In genomic region chr5:67214036-67214435, GRCh38 we compare ENCODE assay signal across 21 cellular contexts. TPM values are rescaled to one million over a fixed set of nuclear protein-coding genes. Genes with fewer than 3 reads are reported as not detected.
A peak's percentile ranks its signal among the peaks of the same experiment; 100 is the strongest.
DNase-seq lines count a peak whose midpoint lies in the region; ATAC-seq and TF ChIP-seq lines count a peak whose summit lies in the region.
"Had no signal": no experiment of that assay in that cellular context is flagged by ENCODE, and none has a peak within 500 bp of the region (broad histone marks: within the 10 kb centered on the region; RNA-seq: fewer than 3 reads in every experiment).

No MANE protein-coding gene starts in this region.

- no peaks in the 10 kb centered on the region for H4K20me1 ChIP-seq in GM23338 (replicated peaks; ENCODE audit: insufficient read depth)

- H3K27me3 ChIP-seq in GM23338 (ENCODE audit: insufficient read depth), result no peaks in the 10 kb centered on the region
- H3K27me3 ChIP-seq: colonic mucosa, vagina had no signal

- H3K9me2 ChIP-seq in GM23338 (ENCODE audit: insufficient read depth), result no peaks in the 10 kb centered on the region

- H3K36me3 Mint-ChIP-seq in activated T-cell treated with anti-CD3 and anti-CD28 coated beads, Interleukin-2, amount 50 U/mL, for 72 hours (ENCODE audit: insufficient read depth in 2 of 2), result no peaks in the 10 kb centered on the region
- H3K36me3 Mint-ChIP-seq in T-cell (no peaks in the 10 kb centered on the region), GM23338 (ENCODE audit: low read depth) (no peaks in the 10 kb centered on the region; the same call in 2 of the 3 replicates)
- peaks cover 11% of the 10 kb centered on the region for H3K36me3 Mint-ChIP-seq in central memory CD8-positive, alpha-beta T cell (ENCODE audit: insufficient read depth)
- H3K36me3 Mint-ChIP-seq in stimulated activated effector memory CD8-positive, alpha-beta T cell treated with anti-CD3 and anti-CD28 coated beads, Interleukin-12 subunit alpha, Interleukin-12 subunit beta, amount 100 ng/mL, for 72 hours, result no peaks in the 10 kb centered on the region

- no peak overlapping the region for H3K27ac ChIP-seq in GM23338 (ENCODE audit: low read depth)
- H3K27ac ChIP-seq: colonic mucosa, lower lobe of right lung, PC-9, vagina had no signal

- CTCF ChIA-PET in T-cell (lab: Charles Lee), result interaction anchor here in 1 of 2 donors (0.6 to 1.3 kb wide), 2 partner anchors 55 to 97 kb away, joined by 4 to 5 read pairs; no protein-coding TSS in a partner anchor

- peaks cover 51% of the 10 kb centered on the region for H3K4me1 Mint-ChIP-seq in activated T-cell treated with anti-CD3 and anti-CD28 coated beads, Interleukin-2, amount 50 U/mL, for 72 hours (ENCODE audit: low read depth)
- H3K4me1 Mint-ChIP-seq in T-cell (peaks cover 55 to 66% (median 61%) of the 10 kb centered on the region in 3 donors), GM23338 (no peaks in the 10 kb centered on the region; the same call in 2 of the 3 replicates)
- peaks cover 58% of the 10 kb centered on the region for H3K4me1 Mint-ChIP-seq in central memory CD8-positive, alpha-beta T cell
- peaks cover 55% of the 10 kb centered on the region for H3K4me1 Mint-ChIP-seq in stimulated activated effector memory CD8-positive, alpha-beta T cell treated with anti-CD3 and anti-CD28 coated beads, Interleukin-12 subunit alpha, Interleukin-12 subunit beta, amount 100 ng/mL, for 72 hours

- no peaks in the 10 kb centered on the region for H3K4me1 ChIP-seq in GM23338 (ENCODE audit: insufficient read depth)

- ATAC-seq in activated T-cell treated with anti-CD3 and anti-CD28 coated beads, Interleukin-2, amount 50 U/mL, for 72 hours (replicated peaks in 1 of 2), result no peak
- ATAC-seq in T-cell (replicated peaks in 1 of 4) (no peak), GM23338 (no peak)
- ATAC-seq in central memory CD8-positive, alpha-beta T cell (replicated peaks; ENCODE audit: extremely low read depth, poor library complexity, severe bottlenecking), result no peak
- no peak for ATAC-seq in stimulated activated effector memory CD8-positive, alpha-beta T cell treated with anti-CD3 and anti-CD28 coated beads, Interleukin-12 subunit alpha, Interleukin-12 subunit beta, amount 100 ng/mL, for 72 hours

- no peaks in the 10 kb centered on the region for H3K9me3 Mint-ChIP-seq in activated T-cell treated with anti-CD3 and anti-CD28 coated beads, Interleukin-2, amount 50 U/mL, for 72 hours
- H3K9me3 Mint-ChIP-seq in T-cell (no peaks in the 10 kb centered on the region), GM23338 (no peaks in the 10 kb centered on the region)
- no peaks in the 10 kb centered on the region for H3K9me3 Mint-ChIP-seq in central memory CD8-positive, alpha-beta T cell
- H3K9me3 Mint-ChIP-seq in stimulated activated effector memory CD8-positive, alpha-beta T cell treated with anti-CD3 and anti-CD28 coated beads, Interleukin-12 subunit alpha, Interleukin-12 subunit beta, amount 100 ng/mL, for 72 hours, result no peaks in the 10 kb centered on the region
- H3K9me3 Mint-ChIP-seq: neural crest cell had no signal

- H3K36me3 ChIP-seq in GM23338 (ENCODE audit: insufficient read depth), result no peaks in the 10 kb centered on the region
- H3K36me3 ChIP-seq: colonic mucosa, lower lobe of right lung, vagina had no signal

- TF ChIP-seq CTCF in GM23338 (conservative IDR thresholded peaks at IDR 0.05; ENCODE audit: low read depth in 2 of 2), result no peak

- no peak overlapping the region for H3K4me3 ChIP-seq in GM23338
- H3K4me3 ChIP-seq: colonic mucosa, lower lobe of right lung, PC-9, vagina had no signal

- POLR2A ChIA-PET in T-cell (lab: Charles Lee), result interaction anchor here (0.6 to 0.8 kb wide), 2 partner anchors 64 to 1070 kb away, joined by 3 to 4 read pairs; no protein-coding TSS in a partner anchor

- H3K4me2 ChIP-seq in GM23338, result no peak overlapping the region
- H3K4me2 ChIP-seq: PC-9 had no signal

- no peaks in the 10 kb centered on the region for H3F3A ChIP-seq in GM23338 (replicated peaks; ENCODE audit: low read depth)

- no peak overlapping the region for H3K4me3 Mint-ChIP-seq in activated T-cell treated with anti-CD3 and anti-CD28 coated beads, Interleukin-2, amount 50 U/mL, for 72 hours
- peak overlapping the region in 1 of 3 donors; percentile 37 for H3K4me3 Mint-ChIP-seq in T-cell
- peak overlapping the region; percentile 8 for H3K4me3 Mint-ChIP-seq in central memory CD8-positive, alpha-beta T cell
- no peak overlapping the region for H3K4me3 Mint-ChIP-seq in stimulated activated effector memory CD8-positive, alpha-beta T cell treated with anti-CD3 and anti-CD28 coated beads, Interleukin-12 subunit alpha, Interleukin-12 subunit beta, amount 100 ng/mL, for 72 hours
- H3K4me3 Mint-ChIP-seq in GM23338, result no peak overlapping the region
- H3K4me3 Mint-ChIP-seq: neural crest cell had no signal

- H3K27ac Mint-ChIP-seq in activated T-cell treated with anti-CD3 and anti-CD28 coated beads, Interleukin-2, amount 50 U/mL, for 72 hours, result peak overlapping the region; percentile 51
- H3K27ac Mint-ChIP-seq in T-cell (peak overlapping the region; percentile 99), GM23338 (no peak overlapping the region)
- peak overlapping the region; percentile 93 for H3K27ac Mint-ChIP-seq in central memory CD8-positive, alpha-beta T cell (ENCODE audit: low read depth)
- peak overlapping the region; percentile 46 for H3K27ac Mint-ChIP-seq in stimulated activated effector memory CD8-positive, alpha-beta T cell treated with anti-CD3 and anti-CD28 coated beads, Interleukin-12 subunit alpha, Interleukin-12 subunit beta, amount 100 ng/mL, for 72 hours

- no peaks in the 10 kb centered on the region for H3K79me2 ChIP-seq in GM23338 (replicated peaks; ENCODE audit: insufficient read depth)

- H2AFZ ChIP-seq in GM23338, result no peak overlapping the region
- H2AFZ ChIP-seq: PC-9 had no signal

- H3K27me3 Mint-ChIP-seq in activated T-cell treated with anti-CD3 and anti-CD28 coated beads, Interleukin-2, amount 50 U/mL, for 72 hours (ENCODE audit: low read depth), result no peaks in the 10 kb centered on the region
- H3K27me3 Mint-ChIP-seq in T-cell, result no peaks in the 10 kb centered on the region
- H3K27me3 Mint-ChIP-seq in central memory CD8-positive, alpha-beta T cell, result no peaks in the 10 kb centered on the region
- no peaks in the 10 kb centered on the region for H3K27me3 Mint-ChIP-seq in GM23338 (ENCODE audit: insufficient read depth, low read depth, poor library complexity)

- no peak for DNase-seq in activated T-cell treated with anti-CD3 and anti-CD28 coated beads, Interleukin-2, amount 50 U/mL, for 72 hours
- DNase-seq in activated T-cell treated with anti-CD3 and anti-CD28 coated beads, Interleukin-2, amount 50 U/mL, for 48 hours, result no peak
- no peak for DNase-seq in T-cell
- no peak for DNase-seq in central memory CD8-positive, alpha-beta T cell (ENCODE audit: low spot score in 2 of 2)
- no peak for DNase-seq in stimulated activated effector memory CD8-positive, alpha-beta T cell treated with anti-CD3 and anti-CD28 coated beads, Interleukin-12 subunit alpha, Interleukin-12 subunit beta, amount 100 ng/mL, for 72 hours (ENCODE audit: low spot score in 2 of 2)
- DNase-seq in RPMI8226, result no peak
- DNase-seq in GM23338 (ENCODE audit: low spot score), result no peak
- DNase-seq in islet precursor cell, result no peak
- DNase-seq: ACHN; activated T-cell treated with anti-CD3 and anti-CD28 coated beads, Interleukin-2, amount 50 U/mL, for 1 hour; anterior cingulate cortex; colonic mucosa; COR-L47; lower lobe of right lung; NCI-H2107; NCI-H526 treated with DMSO at 0.1 percent for 48 hours; PC-9; retina; substantia nigra had no signal

TF ChIP-seq in GM23338, 12 proteins besides CTCF, POLR2A, EP300 and RAD21 (continues in another document):
- no peak for TF ChIP-seq ETS1 (IDR thresholded peaks at IDR 0.05)
- TF ChIP-seq ZNF114 (CRISPR knock-in tag; IDR thresholded peaks at IDR 0.05), result no peak

RNA-seq across cellular contexts. Expression of gene CD180, which starts 17.4 kb away (rescaled TPM):
- total RNA-seq in activated T-cell treated with anti-CD3 and anti-CD28 coated beads, Interleukin-2, amount 50 U/mL, for 72 hours, result under 1 TPM; 0.05 to 0.14 TPM
- 1 to 10 TPM in 2 of 5 donors, under 1 TPM in 3; 0.16 to 1.3 (median 0.73) TPM for total RNA-seq in T-cell
- total RNA-seq in GM23338 (2014; rRNA removed; shearing (Covaris generic)), result not detected in 2 replicates
- not detected in 2 replicates for polyA plus RNA-seq in GM23338 (2016; fragmentation: Nextera tagmentation; extraction: Ambion mirVana)
- total RNA-seq: neural crest cell, PC-9 had no signal
